ENCODE assay signal across 8 cellular contexts in genomic region chr3:124885466-124886167, GRCh38. TPM values are rescaled to one million over a fixed set of nuclear protein-coding genes. Genes with fewer than 3 reads are reported as not detected.
A peak's percentile ranks its signal among the peaks of the same experiment; 100 is the strongest.
DNase-seq lines count a peak whose midpoint lies in the region; ATAC-seq, FAIRE-seq and TF ChIP-seq lines count a peak whose summit lies in the region.

No MANE protein-coding gene starts in this region.

- CTCF ChIA-PET in MCF 10A (lab: Yijun Ruan, JAX) = interaction anchor here (0.6 to 1.6 kb wide), 5 partner anchors 8 to 125 kb away, joined by 3 to 9 read pairs (median 4); no protein-coding TSS in a partner anchor

- H3K36me3 Mint-ChIP-seq in HFFc6 (ENCODE audit: low read depth) = 0 out of 2 replicates have a peak, but pooled peaks cover 6% of the 10 kb centered on the region
- no peaks in the 10 kb centered on the region for H3K36me3 Mint-ChIP-seq in MCF 10A (ENCODE audit: insufficient read depth, unreplicated experiment)
- no peaks in the 10 kb centered on the region for H3K36me3 Mint-ChIP-seq in memory B cell

- intact Hi-C loops in MCF 10A (cut with micrococcal nuclease) = loop anchor here (2.0 to 5.0 kb wide), 3 partner anchors 51 to 123 kb away; no protein-coding TSS in a partner anchor

- H3K4me3 Mint-ChIP-seq in HFFc6 (peak overlapping the region; percentile 92), MCF 10A (ENCODE audit: unreplicated experiment) (peak overlapping the region; percentile 75), memory B cell (peak overlapping the region; percentile 55)

- no peaks in the 10 kb centered on the region; the same call in 1 of the 2 replicates for H3K27me3 Mint-ChIP-seq in HFFc6 (ENCODE audit: insufficient read depth)
- H3K27me3 Mint-ChIP-seq in MCF 10A (ENCODE audit: insufficient read depth, unreplicated experiment) = no peaks in the 10 kb centered on the region
- H3K27me3 Mint-ChIP-seq in memory B cell = peaks cover 32% of the 10 kb centered on the region

- BruUV-seq in MCF 10A (replicated peaks; lab: Mats Ljungman, UMichigan) = TSS peak; percentile 46

- POLR2A ChIA-PET in MCF 10A (lab: Yijun Ruan, JAX) = interaction anchor here (0.5 to 3.4 kb wide), 11 partner anchors 8 to 280 kb away, joined by 3 to 26 read pairs (median 4); no protein-coding TSS in a partner anchor

- H3K27ac Mint-ChIP-seq in HFFc6 (peak overlapping the region; percentile 76), MCF 10A (ENCODE audit: low read depth, unreplicated experiment) (peak overlapping the region; percentile 36), memory B cell (no peak overlapping the region)

- no peaks in the 10 kb centered on the region for H3K27me3 ChIP-seq in WERI-Rb-1 (ENCODE audit: insufficient read depth, low read depth, severe bottlenecking)

- DNase-seq in A172 (ENCODE audit: low spot score) = peak; percentile 30
- no peak for DNase-seq in HFFc6
- DNase-seq in MCF 10A (ENCODE audit: unreplicated experiment) = peak; percentile 27
- DNase-seq in memory B cell (ENCODE audit: low spot score in 2 of 2) = no peak
- peak; percentile 56 for DNase-seq in urothelium cell line (ENCODE audit: low spot score)
- no peak for DNase-seq in WERI-Rb-1
- DNase-seq in NOMO-1 treated with DMSO at 0.1 percent for 48 hours (lab: John Stamatoyannopoulos, UW; ENCODE audit: unreplicated experiment) = no peak
- DNase-seq in NCI-H2227 treated with DMSO at 0.1 percent for 48 hours (lab: John Stamatoyannopoulos, UW) = no peak

- no peaks in the 10 kb centered on the region for H3K9me3 ChIP-seq in WERI-Rb-1 (ENCODE audit: severe bottlenecking)

- no peak overlapping the region for H3K27ac ChIP-seq in WERI-Rb-1

- H3K36me3 ChIP-seq in WERI-Rb-1 = no peaks in the 10 kb centered on the region

- no peak for ATAC-seq in memory B cell (ENCODE audit: low read depth)

- peaks cover 53% of the 10 kb centered on the region for H3K4me1 Mint-ChIP-seq in HFFc6 (ENCODE audit: low read depth)
- peaks cover 30% of the 10 kb centered on the region for H3K4me1 Mint-ChIP-seq in MCF 10A (ENCODE audit: insufficient read depth, unreplicated experiment)
- H3K4me1 Mint-ChIP-seq in memory B cell = peaks cover 8% of the 10 kb centered on the region

- TF ChIP-seq CTCF in HFFc6 (IDR thresholded peaks at IDR 0.05) (no peak), MCF 10A (IDR thresholded peaks at IDR 0.05; ENCODE audit: unreplicated experiment) (no peak), WERI-Rb-1 (IDR thresholded peaks at IDR 0.05; ENCODE audit: low read depth, low read length) (no peak)

- no peak overlapping the region for H3K4me3 ChIP-seq in WERI-Rb-1 (ENCODE audit: low read depth, low read length)

- no peaks in the 10 kb centered on the region for H3K9me3 Mint-ChIP-seq in HFFc6
- H3K9me3 Mint-ChIP-seq in MCF 10A (ENCODE audit: unreplicated experiment) = no peaks in the 10 kb centered on the region
- H3K9me3 Mint-ChIP-seq in memory B cell = no peaks in the 10 kb centered on the region

- FAIRE-seq in urothelium cell line (lab: Jason Lieb, UNC) = no peak

RNA-seq across cellular contexts. Expression of gene ITGB5, which starts 1.5 kb away (rescaled TPM):
- 118 and 146 TPM in 2 replicates for total RNA-seq in A172 (2014; rRNA removed; shearing (Covaris generic))
- 100 to 1,000 TPM; 203 to 332 (median 220) TPM for total RNA-seq in HFFc6 (2021; fragmentation: NEBNext Ultra II Directional; extraction: Animal tissue kit (Norgen Biotek cat#: 25700))
- total RNA-seq in MCF 10A (2022) = 100 and 101 TPM in 2 replicates

RNA-seq across cellular contexts. Expression of gene MUC13, which starts 48.9 kb away (rescaled TPM):
- 0.17 TPM in 1 of 2 replicates, not detected in the other for total RNA-seq in A172 (2014; rRNA removed; shearing (Covaris generic))
- total RNA-seq in HFFc6 (2021; fragmentation: NEBNext Ultra II Directional; extraction: Animal tissue kit (Norgen Biotek cat#: 25700)) = under 1 TPM in 4 of 6 experiments, not detected in 2; 0.06 to 0.21 (median 0.09) TPM
- not detected in 2 replicates for total RNA-seq in MCF 10A (2022)

Comparison
In these comparisons a context has a peak if more than half of its experiments do, and no peak if none do; other contexts are left out.
1. DNase-seq: peak in A172 (single experiment), MCF 10A (single experiment) and urothelium cell line (single experiment); none in HFFc6 (single experiment), memory B cell (0 of 2), WERI-Rb-1 (single experiment), NOMO-1 treated with DMSO at 0.1 percent for 48 hours (single experiment) and NCI-H2227 treated with DMSO at 0.1 percent for 48 hours (single experiment).
2. Peak in every context shown above with its lines, with median percentiles within 50 percentile points of each other: H3K4me3 Mint-ChIP-seq.